In genomic region chr1:24277420-24278169, GRCh38 we compare ENCODE assay signal across 1 cellular context.
TF ChIP-seq lines count a peak whose summit lies in the region.

No MANE protein-coding gene starts in this region.

TF ChIP-seq in IMR-90, 13 proteins besides CTCF, POLR2A, EP300 and RAD21 (continued from another document):
- TF ChIP-seq, protein P1, sequence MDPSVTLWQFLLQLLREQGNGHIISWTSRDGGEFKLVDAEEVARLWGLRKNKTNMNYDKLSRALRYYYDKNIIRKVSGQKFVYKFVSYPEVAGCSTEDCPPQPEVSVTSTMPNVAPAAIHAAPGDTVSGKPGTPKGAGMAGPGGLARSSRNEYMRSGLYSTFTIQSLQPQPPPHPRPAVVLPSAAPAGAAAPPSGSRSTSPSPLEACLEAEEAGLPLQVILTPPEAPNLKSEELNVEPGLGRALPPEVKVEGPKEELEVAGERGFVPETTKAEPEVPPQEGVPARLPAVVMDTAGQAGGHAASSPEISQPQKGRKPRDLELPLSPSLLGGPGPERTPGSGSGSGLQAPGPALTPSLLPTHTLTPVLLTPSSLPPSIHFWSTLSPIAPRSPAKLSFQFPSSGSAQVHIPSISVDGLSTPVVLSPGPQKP (IDR thresholded peaks at IDR 0.05; ENCODE audit: borderline replicate concordance, low read depth, low read length) = no peak
